28 cellular contexts compared by ENCODE assay signal in genomic region chr3:120587326-120587840, GRCh38.
"Had no signal": no experiment of that assay in that cellular context is flagged by ENCODE, and none has a peak within 500 bp of the region (broad histone marks: within the 10 kb centered on the region; RNA-seq: fewer than 3 reads in every experiment).

No MANE protein-coding gene starts in this region.

- FAIRE-seq: keratinocyte, urothelium cell line had no signal

- ATAC-seq: esophagus mucosa; gastrocnemius medialis; left ventricle myocardium superior; lower lobe of right lung; naive thymus-derived CD8-positive, alpha-beta T cell; psoas muscle; right cardiac atrium; stimulated activated effector memory CD8-positive, alpha-beta T cell treated with anti-CD3 and anti-CD28 coated beads, Interleukin-12 subunit alpha, Interleukin-12 subunit beta, amount 100 ng/mL, for 72 hours had no signal

- H3K36me3 ChIP-seq: gastrocnemius medialis, lower lobe of right lung, ovary, sigmoid colon, stomach, thoracic aorta, tibial nerve, upper lobe of left lung had no signal

- H3K27ac ChIP-seq: epithelial cell of prostate, gastrocnemius medialis, lower lobe of right lung, ovary, psoas muscle, sigmoid colon, stomach, thoracic aorta, tibial nerve, upper lobe of left lung had no signal

- H3K4me3 ChIP-seq: gastrocnemius medialis, lower lobe of right lung, ovary, psoas muscle, sigmoid colon, stomach, thoracic aorta, tibial nerve, upper lobe of left lung had no signal

- H3K27me3 ChIP-seq: gastrocnemius medialis, ovary, sigmoid colon, stomach, tibial nerve, upper lobe of left lung had no signal

- H3K4me1 ChIP-seq: gastrocnemius medialis, lower lobe of right lung, psoas muscle, sigmoid colon, stomach, tibial nerve, upper lobe of left lung had no signal

- DNase-seq: cortex of kidney; effector CD8-positive, alpha-beta T cell; endodermal cell; foreskin fibroblast; gastrocnemius medialis; head of caudate nucleus; left ventricle myocardium superior; lower lobe of right lung; naive thymus-derived CD8-positive, alpha-beta T cell; nephron progenitor cell; occipital lobe; ovary; posterior cingulate gyrus; psoas muscle; right cardiac atrium; sigmoid colon; stimulated activated CD4-positive, alpha-beta T cell treated with anti-CD3 and anti-CD28 coated beads, Interleukin-2, amount 100 ng/mL, for 24 hours; stimulated activated CD4-positive, alpha-beta T cell treated with anti-CD3 and anti-CD28 coated beads, Interleukin-4, amount 100 ng/mL, for 24 hours; stimulated activated naive CD4-positive, alpha-beta T cell treated with Interleukin-2 at 50 U/mL for 16 hours; stomach; upper lobe of left lung had no signal

- H3K9me3 ChIP-seq: gastrocnemius medialis, lower lobe of right lung, ovary, psoas muscle, sigmoid colon, stomach, thoracic aorta, upper lobe of left lung had no signal
